ENCODE assay signal across 18 cellular contexts in genomic region chr22:33116846-33117547, GRCh38. TPM values are rescaled to one million over a fixed set of nuclear protein-coding genes. Genes with fewer than 3 reads are reported as not detected.
A peak's percentile ranks its signal among the peaks of the same experiment; 100 is the strongest.
DNase-seq lines count a peak whose midpoint lies in the region; ATAC-seq and TF ChIP-seq lines count a peak whose summit lies in the region.
"Had no signal": no experiment of that assay in that cellular context is flagged by ENCODE, and none has a peak within 500 bp of the region (broad histone marks: within the 10 kb centered on the region; RNA-seq: fewer than 3 reads in every experiment).

No MANE protein-coding gene starts in this region.

- intact Hi-C loops in ovary (cut with DNase I): no loop called here

- no peaks in the 10 kb centered on the region for H3K4me1 ChIP-seq in hepatocyte (ENCODE audit: insufficient read depth)
- no peaks in the 10 kb centered on the region for H3K4me1 ChIP-seq in ovary (ENCODE audit: insufficient read depth)
- H3K4me1 ChIP-seq: suprapubic skin had no signal

- no peak for TF ChIP-seq EP300 in ovary (IDR thresholded peaks at IDR 0.05)

- H3K9me3 ChIP-seq in hepatocyte (ENCODE audit: low read depth) (no peaks in the 10 kb centered on the region), ovary (no peaks in the 10 kb centered on the region)
- H3K9me3 ChIP-seq: suprapubic skin had no signal

- H3K79me2 ChIP-seq in hepatocyte: no peaks in the 10 kb centered on the region

- no peak for ATAC-seq in HG03378 (IDR thresholded peaks at IDR 0.05; ENCODE audit: unreplicated experiment)
- ATAC-seq: natural killer cell had no signal

- H3K4me3 ChIP-seq in hepatocyte: no peak overlapping the region
- H3K4me3 ChIP-seq in ovary: no peak overlapping the region
- H3K4me3 ChIP-seq: suprapubic skin had no signal

- H3K27ac ChIP-seq in hepatocyte (peak overlapping the region; percentile 13), ovary (no peak overlapping the region)
- H3K27ac ChIP-seq: suprapubic skin, WERI-Rb-1 had no signal

- no peak overlapping the region for H3K4me2 ChIP-seq in hepatocyte

- no peaks in the 10 kb centered on the region for H4K20me1 ChIP-seq in hepatocyte (ENCODE audit: insufficient read depth, poor library complexity, severe bottlenecking)

- WGBS in hepatocyte (ENCODE audit: low lambda C conversion rate, missing lambda C conversion rate): 52% methylated on average over 2 of the region's 2 CpGs
- 43 to 56% (median 47%) methylated on average over 2 of the region's 2 CpGs for WGBS in ovary, 3 donors

- H3K36me3 ChIP-seq in hepatocyte (replicated peaks; ENCODE audit: insufficient read depth, low read depth): no peaks in the 10 kb centered on the region
- H3K36me3 ChIP-seq in ovary: no peaks in the 10 kb centered on the region
- H3K36me3 ChIP-seq: suprapubic skin, WERI-Rb-1 had no signal

- no peak for TF ChIP-seq POLR2A in ovary (IDR thresholded peaks at IDR 0.05)

- no peaks in the 10 kb centered on the region for H3K27me3 ChIP-seq in hepatocyte
- no peaks in the 10 kb centered on the region for H3K27me3 ChIP-seq in ovary
- H3K27me3 ChIP-seq: suprapubic skin had no signal

- TF ChIP-seq CTCF in hepatocyte (IDR thresholded peaks at IDR 0.05; ENCODE audit: poor library complexity) (no peak), ovary (IDR thresholded peaks at IDR 0.05) (no peak)

- H2AFZ ChIP-seq in hepatocyte: no peak overlapping the region

- no peaks in the 10 kb centered on the region for H3K9me2 ChIP-seq in hepatocyte (replicated peaks; ENCODE audit: insufficient read depth)

- DNase-seq in AG08395 (ENCODE audit: low spot score): peak; percentile 34
- peak; percentile 29 for DNase-seq in HPDE6-E6E7 (ENCODE audit: extremely low spot score)
- DNase-seq in SW480 (ENCODE audit: low spot score): peak; percentile 52
- peak; percentile 58 for DNase-seq in hepatocyte (ENCODE audit: low spot score)
- no peak for DNase-seq in NCI-H2107 treated with DMSO at 0.1 percent for 48 hours (lab: John Stamatoyannopoulos, UW; ENCODE audit: unreplicated experiment)
- DNase-seq in ovary: no peak
- no peak for DNase-seq in UCSD-AML1 (lab: John Stamatoyannopoulos, UW; ENCODE audit: unreplicated experiment)
- DNase-seq: aorta; natural killer cell; posterior cingulate gyrus; stimulated activated CD4-positive, alpha-beta T cell treated with anti-CD3 and anti-CD28 coated beads, Interleukin-4, amount 100 ng/mL, for 4 hours; stimulated activated CD8-positive, alpha-beta memory T cell treated with anti-CD3 and anti-CD28 coated beads, Interleukin-4, amount 100 ng/mL, for 48 hours; WERI-Rb-1 had no signal

RNA-seq across cellular contexts. Expression of gene SYN3, which starts 58.8 kb away (rescaled TPM):
- total RNA-seq in hepatocyte (0.40 and 0.48 TPM in 2 replicates), ovary (1 to 10 TPM in 1 of 7 donors, under 1 TPM in 4, not detected in 2; 0.28 to 1.9 (median 0.34) TPM)
- polyA plus RNA-seq in hepatocyte (0.98 and 1.3 TPM in 2 replicates), ovary (under 1 TPM; 0.28 to 0.30 TPM)
- total RNA-seq: activated CD8-positive, alpha-beta memory T cell treated with anti-CD3 and anti-CD28 coated beads for 36 hours; T-helper 1 cell treated with Interleukin-12 subunit alpha and Interleukin-12 subunit beta and Interleukin-4 antibody, amounts not matched to agents 30 ng/mL and 1 ng/mL, for 36 hours had no signal
- polyA plus RNA-seq: IgD-negative memory B cell had no signal

Comparison
In these comparisons a context has a peak if more than half of its experiments do, and no peak if none do; other contexts are left out.
1. DNase-seq: peak in AG08395 (single experiment), HPDE6-E6E7 (single experiment), SW480 (single experiment) and hepatocyte (single experiment); none in NCI-H2107 treated with DMSO at 0.1 percent for 48 hours (single experiment), ovary (0 of 5) and UCSD-AML1 (single experiment).